1 cellular context compared by ENCODE assay signal in genomic region chr9:37408933-37409710, GRCh38.
TF ChIP-seq lines count a peak whose summit lies in the region.

No MANE protein-coding gene starts in this region.

TF ChIP-seq in WTC11, 78 proteins besides CTCF, POLR2A, EP300 and RAD21 (continued from another document):
- no peak for TF ChIP-seq ZNF532 (CRISPR knock-in tag; IDR thresholded peaks at IDR 0.05; ENCODE audit: borderline replicate concordance)
